In genomic region chr12:55830601-55831406, GRCh38 we compare ENCODE assay signal across 1 cellular context.
TF ChIP-seq lines count a peak whose summit lies in the region.

No MANE protein-coding gene starts in this region.

TF ChIP-seq in HEK293, 187 proteins besides CTCF, POLR2A, EP300 and RAD21 (continued from another document and continues in another):
- TF ChIP-seq PRDM6 (tag by site-specific recombination; IDR thresholded peaks at IDR 0.05) (no peak), PRDM2 (tag by site-specific recombination; IDR thresholded peaks at IDR 0.05; ENCODE audit: borderline replicate concordance) (no peak), ZNF549 (tag by site-specific recombination; IDR thresholded peaks at IDR 0.05) (no peak), ZNF510 (tag by site-specific recombination; IDR thresholded peaks at IDR 0.05; ENCODE audit: insufficient replicate concordance) (no peak), ZBTB44 (tag by site-specific recombination; IDR thresholded peaks at IDR 0.05) (peak; percentile 36; the same call in 1 of the 2 replicates), ZNF341 (tag by site-specific recombination; IDR thresholded peaks at IDR 0.05; ENCODE audit: low read depth) (peak; percentile 29; the same call in 1 of the 2 replicates), ZNF747 (tag by site-specific recombination; IDR thresholded peaks at IDR 0.05) (no peak), INSM2 (tag by site-specific recombination; IDR thresholded peaks at IDR 0.05) (no peak), ZNF211 (tag by site-specific recombination; IDR thresholded peaks at IDR 0.05; ENCODE audit: low read depth) (no peak), ZBTB17 (tag by site-specific recombination; IDR thresholded peaks at IDR 0.05) (no peak), KLF10 (tag by site-specific recombination; IDR thresholded peaks at IDR 0.05) (peak; percentile 36; the same call in 1 of the 2 replicates), ZNF114 (tag by site-specific recombination; IDR thresholded peaks at IDR 0.05) (no peak), ZNF600 (tag by site-specific recombination; IDR thresholded peaks at IDR 0.05) (no peak), ZFP3 (tag by site-specific recombination; IDR thresholded peaks at IDR 0.05; ENCODE audit: low read depth) (no peak), ZNF585B (tag by site-specific recombination; IDR thresholded peaks at IDR 0.05) (no peak), KLF1 (tag by site-specific recombination; IDR thresholded peaks at IDR 0.05) (peak; percentile 69), ZNF830 (tag by site-specific recombination; IDR thresholded peaks at IDR 0.05; ENCODE audit: low read depth) (no peak), ZNF558 (tag by site-specific recombination; IDR thresholded peaks at IDR 0.05) (peak; percentile 56; the same call in 1 of the 2 replicates), ZNF416 (tag by site-specific recombination; IDR thresholded peaks at IDR 0.05) (no peak), ZFP37 (tag by site-specific recombination; IDR thresholded peaks at IDR 0.05) (0 out of 2 replicates have a peak, but pooled peaks have one; percentile 29), ZNF530 (tag by site-specific recombination; IDR thresholded peaks at IDR 0.05; ENCODE audit: low read depth) (no peak), ZNF580 (tag by site-specific recombination; IDR thresholded peaks at IDR 0.05) (0 out of 2 replicates have a peak, but pooled peaks have one; percentile 24), ZNF169 (tag by site-specific recombination; IDR thresholded peaks at IDR 0.05) (no peak), ZNF639 (tag by site-specific recombination; IDR thresholded peaks at IDR 0.05) (no peak; the same call in 1 of the 2 replicates), ZNF146 (tag by site-specific recombination; IDR thresholded peaks at IDR 0.05) (no peak), ZNF18 (tag by site-specific recombination; IDR thresholded peaks at IDR 0.05) (no peak), IKZF3 (tag by site-specific recombination; IDR thresholded peaks at IDR 0.05) (peak; percentile 67), ZNF324 (tag by site-specific recombination; IDR thresholded peaks at IDR 0.05) (peak; percentile 63; the same call in 1 of the 2 replicates), ZNF280D (tag by site-specific recombination; IDR thresholded peaks at IDR 0.05) (no peak), GFI1B (tag by site-specific recombination; IDR thresholded peaks at IDR 0.05) (no peak), MYNN (tag by site-specific recombination; IDR thresholded peaks at IDR 0.05; ENCODE audit: borderline replicate concordance) (no peak), ZNF26 (tag by site-specific recombination; IDR thresholded peaks at IDR 0.05) (no peak), ZNF148 (tag by site-specific recombination; IDR thresholded peaks at IDR 0.05; ENCODE audit: borderline replicate concordance) (no peak), ZNF768 (tag by site-specific recombination; IDR thresholded peaks at IDR 0.05) (no peak), ZNF426 (tag by site-specific recombination; IDR thresholded peaks at IDR 0.05) (no peak), WT1 (tag by site-specific recombination; IDR thresholded peaks at IDR 0.05) (peak; percentile 65), ZNF626 (tag by site-specific recombination; IDR thresholded peaks at IDR 0.05) (no peak), ZIC2 (tag by site-specific recombination; IDR thresholded peaks at IDR 0.05) (no peak)
